In genomic region chr1:84620720-84621313, GRCh38 we compare ENCODE assay signal across 8 cellular contexts. TPM values are rescaled to one million over a fixed set of nuclear protein-coding genes. Genes with fewer than 3 reads are reported as not detected.
DNase-seq lines count a peak whose midpoint lies in the region; ATAC-seq, FAIRE-seq and TF ChIP-seq lines count a peak whose summit lies in the region.

No MANE protein-coding gene starts in this region.

- peaks cover 2% of the 10 kb centered on the region for H3K27me3 Mint-ChIP-seq in WTC11 (ENCODE audit: low read depth)

- H3K79me2 ChIP-seq in ACC112 (ENCODE audit: control insufficient read depth, insufficient read depth, low read length, unreplicated experiment): no peaks in the 10 kb centered on the region

- peaks cover 21% of the 10 kb centered on the region for H3K4me1 Mint-ChIP-seq in WTC11

- peak overlapping the region; percentile 79 for H3K4me3 Mint-ChIP-seq in WTC11

- H3K9ac ChIP-seq in kidney (ENCODE audit: low read length in 2 of 2): peak overlapping the region; percentile 24 to 51

- intact Hi-C loops in kidney (cut with DNase I): loop anchor here (10.0 kb wide), 1 partner anchor 476 kb away; the partner anchor contains the start of gene PRKACB

- TF ChIP-seq CTCF in WTC11 (IDR thresholded peaks at IDR 0.05) (peak; percentile 99), kidney (IDR thresholded peaks at IDR 0.05; ENCODE audit: borderline replicate concordance, extremely low read depth, insufficient read depth) (peak; percentile 85)

- peaks cover 14% of the 10 kb centered on the region for H3K4me1 ChIP-seq in ACC112 (ENCODE audit: control insufficient read depth, insufficient read depth, low read length, unreplicated experiment)
- no peaks in the 10 kb centered on the region for H3K4me1 ChIP-seq in kidney (ENCODE audit: control insufficient read depth in 1 of 2, insufficient read depth in 1 of 2, low read depth in 1 of 2, low read length in 2 of 2)

- H3K36me3 ChIP-seq in ACC112 (ENCODE audit: insufficient read depth, low read length): no peaks in the 10 kb centered on the region
- no peaks in the 10 kb centered on the region for H3K36me3 ChIP-seq in kidney (ENCODE audit: control insufficient read depth in 1 of 2, insufficient read depth in 2 of 2, low read length in 2 of 2)

- ATAC-seq in GM18858 (IDR thresholded peaks at IDR 0.05; ENCODE audit: unreplicated experiment) (peak; percentile 87), HG03097 (IDR thresholded peaks at IDR 0.05; ENCODE audit: low FRiP score, unreplicated experiment) (peak; percentile 94), WTC11 (peak; percentile 91)

- no peak for FAIRE-seq in kidney (lab: Jason Lieb, UNC)

- H3K36me3 Mint-ChIP-seq in WTC11: no peaks in the 10 kb centered on the region

- H3K4me3 ChIP-seq in ACC112 (ENCODE audit: low read depth, low read length) (peak overlapping the region; percentile 81), kidney (ENCODE audit: low read length in 2 of 2) (peak overlapping the region; percentile 75 to 88)

- H3K27ac Mint-ChIP-seq in WTC11: no peak overlapping the region

- no peaks in the 10 kb centered on the region for H3K27me3 ChIP-seq in ACC112 (ENCODE audit: insufficient read depth, low read length)

- peak; percentile 37 for DNase-seq in NCI-H2171 (lab: John Stamatoyannopoulos, UW)
- DNase-seq in WTC11 (ENCODE audit: low spot score): peak; percentile 87
- DNase-seq in caudate nucleus (lab: John Stamatoyannopoulos, UW): peak in 59 of 61 donors; percentile 22 to 90 (median 68)
- DNase-seq in kidney: peak; percentile 92
- peak; percentile 85 for DNase-seq in stimulated activated CD4-positive, alpha-beta T cell treated with anti-CD3 and anti-CD28 coated beads, Interleukin-15, amount 100 ng/mL, for 24 hours

- POLR2A ChIA-PET in WTC11 (lab: Charles Lee): no interaction called here

- CTCF ChIA-PET in WTC11 (lab: Charles Lee): interaction anchor here (0.5 to 2.5 kb wide), 24 partner anchors 8 to 928 kb away, joined by 3 to 15 read pairs (median 3); partner anchors contain the start of genes CTBS, GNG5 and SPATA1

- no peaks in the 10 kb centered on the region for H3K9me3 ChIP-seq in kidney (ENCODE audit: control insufficient read depth in 1 of 2, low read length in 2 of 2)

- no peaks in the 10 kb centered on the region for H3K9me3 Mint-ChIP-seq in WTC11

- H2AFZ ChIP-seq in ACC112 (ENCODE audit: low read length, unreplicated experiment): peak overlapping the region; percentile 92

- H3K27ac ChIP-seq in ACC112 (ENCODE audit: low read depth, low read length) (peak overlapping the region; percentile 93), caudate nucleus (ENCODE audit: low read depth, low read length) (peak overlapping the region; percentile 82), kidney (ENCODE audit: low read depth in 2 of 2, low read length in 2 of 2) (peak overlapping the region; percentile 3 to 32)

TF ChIP-seq in WTC11, 78 proteins besides CTCF, POLR2A, EP300 and RAD21 (continues in another document):
- TF ChIP-seq, protein P1, sequence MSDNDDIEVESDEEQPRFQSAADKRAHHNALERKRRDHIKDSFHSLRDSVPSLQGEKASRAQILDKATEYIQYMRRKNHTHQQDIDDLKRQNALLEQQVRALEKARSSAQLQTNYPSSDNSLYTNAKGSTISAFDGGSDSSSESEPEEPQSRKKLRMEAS (CRISPR knock-in tag; IDR thresholded peaks at IDR 0.05): peak; percentile 70
- peak; percentile 45; the same call in 1 of the 2 replicates for TF ChIP-seq ZNF423 (CRISPR knock-in tag; IDR thresholded peaks at IDR 0.05)
- no peak for TF ChIP-seq ZNF263 (CRISPR knock-in tag; IDR thresholded peaks at IDR 0.05; ENCODE audit: low read depth)
- no peak for TF ChIP-seq NFATC4 (CRISPR knock-in tag; IDR thresholded peaks at IDR 0.05)
- no peak for TF ChIP-seq NFE2L1 (CRISPR knock-in tag; IDR thresholded peaks at IDR 0.05)
- peak; percentile 70; the same call in 1 of the 2 replicates for TF ChIP-seq ETV6 (CRISPR knock-in tag; IDR thresholded peaks at IDR 0.05)
- no peak for TF ChIP-seq NFYB (CRISPR knock-in tag; conservative IDR thresholded peaks at IDR 0.05; ENCODE audit: low read depth)
- TF ChIP-seq FOXP1 (CRISPR knock-in tag; IDR thresholded peaks at IDR 0.05; ENCODE audit: borderline replicate concordance): peak; percentile 64; the same call in 1 of the 2 replicates
- TF ChIP-seq, protein P2, sequence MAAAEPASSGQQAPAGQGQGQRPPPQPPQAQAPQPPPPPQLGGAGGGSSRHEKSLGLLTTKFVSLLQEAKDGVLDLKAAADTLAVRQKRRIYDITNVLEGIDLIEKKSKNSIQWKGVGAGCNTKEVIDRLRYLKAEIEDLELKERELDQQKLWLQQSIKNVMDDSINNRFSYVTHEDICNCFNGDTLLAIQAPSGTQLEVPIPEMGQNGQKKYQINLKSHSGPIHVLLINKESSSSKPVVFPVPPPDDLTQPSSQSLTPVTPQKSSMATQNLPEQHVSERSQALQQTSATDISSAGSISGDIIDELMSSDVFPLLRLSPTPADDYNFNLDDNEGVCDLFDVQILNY (CRISPR knock-in tag; IDR thresholded peaks at IDR 0.05): no peak
- TF ChIP-seq ARID4B (CRISPR knock-in tag; IDR thresholded peaks at IDR 0.05; ENCODE audit: borderline replicate concordance): 0 out of 2 replicates have a peak, but pooled peaks have one; percentile 44
- peak; percentile 39; the same call in 1 of the 2 replicates for TF ChIP-seq SP1 (CRISPR knock-in tag; conservative IDR thresholded peaks at IDR 0.05)
- TF ChIP-seq ZNF138 (CRISPR knock-in tag; conservative IDR thresholded peaks at IDR 0.05): 0 out of 2 replicates have a peak, but pooled peaks have one; percentile 44
- 0 out of 2 replicates have a peak, but pooled peaks have one; percentile 33 for TF ChIP-seq ZNF121 (CRISPR knock-in tag; IDR thresholded peaks at IDR 0.05)
- TF ChIP-seq EMX1 (CRISPR knock-in tag; IDR thresholded peaks at IDR 0.05): no peak
- TF ChIP-seq, protein P3, sequence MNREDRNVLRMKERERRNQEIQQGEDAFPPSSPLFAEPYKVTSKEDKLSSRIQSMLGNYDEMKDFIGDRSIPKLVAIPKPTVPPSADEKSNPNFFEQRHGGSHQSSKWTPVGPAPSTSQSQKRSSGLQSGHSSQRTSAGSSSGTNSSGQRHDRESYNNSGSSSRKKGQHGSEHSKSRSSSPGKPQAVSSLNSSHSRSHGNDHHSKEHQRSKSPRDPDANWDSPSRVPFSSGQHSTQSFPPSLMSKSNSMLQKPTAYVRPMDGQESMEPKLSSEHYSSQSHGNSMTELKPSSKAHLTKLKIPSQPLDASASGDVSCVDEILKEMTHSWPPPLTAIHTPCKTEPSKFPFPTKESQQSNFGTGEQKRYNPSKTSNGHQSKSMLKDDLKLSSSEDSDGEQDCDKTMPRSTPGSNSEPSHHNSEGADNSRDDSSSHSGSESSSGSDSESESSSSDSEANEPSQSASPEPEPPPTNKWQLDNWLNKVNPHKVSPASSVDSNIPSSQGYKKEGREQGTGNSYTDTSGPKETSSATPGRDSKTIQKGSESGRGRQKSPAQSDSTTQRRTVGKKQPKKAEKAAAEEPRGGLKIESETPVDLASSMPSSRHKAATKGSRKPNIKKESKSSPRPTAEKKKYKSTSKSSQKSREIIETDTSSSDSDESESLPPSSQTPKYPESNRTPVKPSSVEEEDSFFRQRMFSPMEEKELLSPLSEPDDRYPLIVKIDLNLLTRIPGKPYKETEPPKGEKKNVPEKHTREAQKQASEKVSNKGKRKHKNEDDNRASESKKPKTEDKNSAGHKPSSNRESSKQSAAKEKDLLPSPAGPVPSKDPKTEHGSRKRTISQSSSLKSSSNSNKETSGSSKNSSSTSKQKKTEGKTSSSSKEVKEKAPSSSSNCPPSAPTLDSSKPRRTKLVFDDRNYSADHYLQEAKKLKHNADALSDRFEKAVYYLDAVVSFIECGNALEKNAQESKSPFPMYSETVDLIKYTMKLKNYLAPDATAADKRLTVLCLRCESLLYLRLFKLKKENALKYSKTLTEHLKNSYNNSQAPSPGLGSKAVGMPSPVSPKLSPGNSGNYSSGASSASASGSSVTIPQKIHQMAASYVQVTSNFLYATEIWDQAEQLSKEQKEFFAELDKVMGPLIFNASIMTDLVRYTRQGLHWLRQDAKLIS (CRISPR knock-in tag; IDR thresholded peaks at IDR 0.05; ENCODE audit: borderline replicate concordance): peak; percentile 88; the same call in 1 of the 2 replicates
- TF ChIP-seq IRF2 (CRISPR knock-in tag; IDR thresholded peaks at IDR 0.05; ENCODE audit: borderline replicate concordance, low read depth): no peak

RNA-seq across cellular contexts. Expression of gene CTBS, which starts 46.6 kb away (rescaled TPM):
- 8.8 to 10.1 TPM (median 9.3 TPM) in 3 replicates for total RNA-seq in WTC11 (2021)
- total RNA-seq in kidney: 32.0 TPM
- 19.1 TPM for polyA plus RNA-seq in kidney (ENCODE audit: insufficient read depth, low read depth, low replicate concordance)

Comparison
In these comparisons a context has a peak if more than half of its experiments do, and no peak if none do; other contexts are left out.
1. Peak in every context shown above with its lines: DNase-seq, ATAC-seq, H3K4me3 ChIP-seq and H3K27ac ChIP-seq.
2. H3K27ac ChIP-seq: peak in every context shown above with its lines; median percentile 93 in ACC112; 82 in caudate nucleus; 18 in kidney.
3. DNase-seq: peak in every context shown above with its lines; median percentile 92 in kidney; 87 in WTC11; 85 in stimulated activated CD4-positive, alpha-beta T cell treated with anti-CD3 and anti-CD28 coated beads, Interleukin-15, amount 100 ng/mL, for 24 hours; 68 in caudate nucleus; 37 in NCI-H2171.